ENCODE assay signal across 29 cellular contexts in genomic region chr4:6030679-6031078, GRCh38. TPM values are rescaled to one million over a fixed set of nuclear protein-coding genes. Genes with fewer than 3 reads are reported as not detected.
"Had no signal": no experiment of that assay in that cellular context is flagged by ENCODE, and none has a peak within 500 bp of the region (broad histone marks: within the 10 kb centered on the region; RNA-seq: fewer than 3 reads in every experiment).

No MANE protein-coding gene starts in this region.

- FAIRE-seq: colon, endometrium, endothelial cell of umbilical vein, frontal cortex, islet of Langerhans, keratinocyte had no signal

- DNase-seq: effector CD8-positive, alpha-beta T cell; effector memory CD8-positive, alpha-beta T cell; endodermal cell; foreskin keratinocyte; heart right ventricle; hippocampal formation; left cardiac atrium; left lung; left ventricle myocardium superior; lower lobe of right lung; mesenchymal stem cell; mucosa of descending colon; naive B cell had no signal

- H3K27me3 Mint-ChIP-seq: effector memory CD8-positive, alpha-beta T cell had no signal

- H3K4me3 ChIP-seq: coronary artery, esophagus muscularis mucosa, gastroesophageal sphincter, heart right ventricle, left lung, lower lobe of right lung, mucosa of descending colon had no signal

- H3K4me1 ChIP-seq: foreskin keratinocyte, left lung, lower lobe of right lung had no signal

- ATAC-seq: effector memory CD8-positive, alpha-beta T cell; foreskin keratinocyte; gastroesophageal sphincter; heart right ventricle; left cardiac atrium; left lung; left ventricle myocardium superior; lower lobe of right lung; mucosa of descending colon had no signal

- H3K36me3 Mint-ChIP-seq: mesothelial cell of epicardium, naive B cell had no signal

- H3K27ac Mint-ChIP-seq: effector memory CD8-positive, alpha-beta T cell; endodermal cell; mesothelial cell of epicardium had no signal

- H3K27ac ChIP-seq: coronary artery, esophagus muscularis mucosa, foreskin keratinocyte, gastroesophageal sphincter, heart right ventricle, left lung, lower lobe of right lung had no signal

- H3K4me1 Mint-ChIP-seq: endodermal cell, mesothelial cell of epicardium, naive B cell had no signal

- H3K27me3 ChIP-seq: esophagus muscularis mucosa, foreskin keratinocyte, left lung had no signal

- H3K4me3 Mint-ChIP-seq: effector memory CD8-positive, alpha-beta T cell; endodermal cell; mesothelial cell of epicardium; naive B cell had no signal

- H3K36me3 ChIP-seq: esophagus muscularis mucosa, gastroesophageal sphincter, heart right ventricle, left lung, lower lobe of right lung had no signal

- H3K9me3 Mint-ChIP-seq: effector memory CD8-positive, alpha-beta T cell; endodermal cell; mesothelial cell of epicardium; naive B cell had no signal

RNA-seq across cellular contexts. Expression of gene C4orf50, which starts 12.4 kb away (rescaled TPM):
- total RNA-seq: endothelial cell of umbilical vein, epithelial cell of proximal tubule, fibroblast of lung, fibroblast of villous mesenchyme, foreskin keratinocyte, kidney epithelial cell, lower leg skin, mesenteric fat pad had no signal
- polyA plus RNA-seq: endothelial cell of umbilical vein, fibroblast of lung, foreskin keratinocyte, heart right ventricle, keratinocyte had no signal
